In genomic region chr16:72228014-72228413, GRCh38 we compare ENCODE assay signal across 10 cellular contexts. TPM values are rescaled to one million over a fixed set of nuclear protein-coding genes. Genes with fewer than 3 reads are reported as not detected.
"Had no signal": no experiment of that assay in that cellular context is flagged by ENCODE, and none has a peak within 500 bp of the region (broad histone marks: within the 10 kb centered on the region; RNA-seq: fewer than 3 reads in every experiment).

No MANE protein-coding gene starts in this region.

- H3K4me3 ChIP-seq: GM23248, HAP-1 had no signal

- H3K9ac ChIP-seq: GM23248 had no signal

- H3K9me3 ChIP-seq: HAP-1 had no signal

- H2AFZ ChIP-seq: GM23248 had no signal

- ATAC-seq: HCT116, HepG2 had no signal

- H3K4me3 Mint-ChIP-seq: HFFc6, IgD-negative memory B cell had no signal

- H3K4me1 Mint-ChIP-seq: IgD-negative memory B cell had no signal

- H3K4me1 ChIP-seq: HAP-1 had no signal

- H3K36me3 Mint-ChIP-seq: IgD-negative memory B cell had no signal

- H3K27ac ChIP-seq: GM23248, HL-60 had no signal

- DNase-seq: GM23248, H7, HFFc6, KG1 had no signal

- H3K27ac Mint-ChIP-seq: HFFc6, IgD-negative memory B cell had no signal

- H3K36me3 ChIP-seq: HAP-1 had no signal

- FAIRE-seq: HepG2 had no signal

- H3K9me3 Mint-ChIP-seq: HFFc6, IgD-negative memory B cell had no signal

RNA-seq across cellular contexts. Expression of gene PMFBP1, which starts 56.1 kb away (rescaled TPM):
- total RNA-seq: GM23248, H4 had no signal
- polyA plus RNA-seq: GM23248 had no signal
